Comparison of ENCODE assay signal across 8 cellular contexts in genomic region chr9:137454145-137454505, GRCh38. TPM values are rescaled to one million over a fixed set of nuclear protein-coding genes. Genes with fewer than 3 reads are reported as not detected.
DNase-seq lines count a peak whose midpoint lies in the region; TF ChIP-seq lines count a peak whose summit lies in the region.

No MANE protein-coding gene starts in this region.

- no peaks in the 10 kb centered on the region for H3K4me1 Mint-ChIP-seq in Caco-2 (ENCODE audit: low read depth, unreplicated experiment)

- H3K56ac ChIP-seq in mesendoderm (ENCODE audit: low read length): peak overlapping the region; percentile 77

- peaks cover 51% of the 10 kb centered on the region for H3K36me3 Mint-ChIP-seq in Caco-2 (ENCODE audit: insufficient read depth, unreplicated experiment)

- peak in 1 of 2 donors; percentile 2 for TF ChIP-seq EP300 in tibial nerve (IDR thresholded peaks at IDR 0.05)

- in situ Hi-C loops in G401 (cut with HindIII; ENCODE audit: low sequenced_read_pairs): no loop called here

- POLR2A ChIA-PET in OCI-LY7 (lab: Charles Lee): interaction anchor here (0.6 to 0.8 kb wide), 2 partner anchors 185 to 462 kb away, joined by 3 read pairs; partner anchors contain the start of gene PAXX
- POLR2A ChIA-PET in Caco-2 (lab: Charles Lee): no interaction called here

- H3K9me2 ChIP-seq in OCI-LY7 (ENCODE audit: insufficient read depth, low read length): no peaks in the 10 kb centered on the region

- peak overlapping the region; percentile 26; the same call in 1 of the 2 replicates for H2AFZ ChIP-seq in OCI-LY7 (ENCODE audit: low read length)

- H3K4me2 ChIP-seq in OCI-LY7 (ENCODE audit: low read length) (peak overlapping the region; percentile 68), mesendoderm (ENCODE audit: low read length) (peak overlapping the region; percentile 19)

- H3K9me3 Mint-ChIP-seq in Caco-2 (ENCODE audit: unreplicated experiment): no peaks in the 10 kb centered on the region

- no peaks in the 10 kb centered on the region for H4K20me1 ChIP-seq in OCI-LY7 (ENCODE audit: insufficient read depth, low read length)

- H3K9me3 ChIP-seq in OCI-LY7 (ENCODE audit: low read length) (no peaks in the 10 kb centered on the region), duodenal mucosa (ENCODE audit: control insufficient read depth in 1 of 2, low read length in 2 of 2) (no peaks in the 10 kb centered on the region), tibial nerve (no peaks in the 10 kb centered on the region), Caco-2 (no peaks in the 10 kb centered on the region; the same call in 1 of the 2 replicates)

- no peak overlapping the region for H2BK15ac ChIP-seq in mesendoderm (replicated peaks; ENCODE audit: low read depth)

- CTCF ChIA-PET in OCI-LY7 (lab: Charles Lee; ENCODE audit: unreplicated experiment): no interaction called here
- CTCF ChIA-PET in Caco-2 (lab: Charles Lee): no interaction called here

- no peak overlapping the region for H3K23ac ChIP-seq in mesendoderm (ENCODE audit: low read length)

- peak; percentile 73 for DNase-seq in OCI-LY7 (ENCODE audit: low spot score)
- DNase-seq in mesendoderm: peak; percentile 62
- no peak for DNase-seq in tibial nerve (ENCODE audit: low spot score in 2 of 2)
- DNase-seq in Caco-2: no peak
- DNase-seq in G401 (ENCODE audit: low spot score): no peak
- DNase-seq in activated gamma-delta T cell (lab: John Stamatoyannopoulos, UW): no peak

- H3K79me1 ChIP-seq in mesendoderm (ENCODE audit: low read length): no peaks in the 10 kb centered on the region

- no peak overlapping the region for H3K4ac ChIP-seq in mesendoderm (ENCODE audit: low read depth, low read length)

- no peak overlapping the region for H2BK120ac ChIP-seq in mesendoderm (ENCODE audit: low read depth, low read length)

- H3K4me1 ChIP-seq in OCI-LY7 (ENCODE audit: insufficient read depth, low read length, poor library complexity, severe bottlenecking) (peaks cover 29% of the 10 kb centered on the region), duodenal mucosa (ENCODE audit: control insufficient read depth in 1 of 2, insufficient read depth in 2 of 2, low read length in 2 of 2) (peaks cover 7 to 24% of the 10 kb centered on the region in 2 donors), mesendoderm (ENCODE audit: control insufficient read depth, low read depth, low read length) (peaks cover 4% of the 10 kb centered on the region), tibial nerve (peaks cover 0 to 54% (median 37%) of the 10 kb centered on the region in 4 donors), Caco-2 (peaks cover 5% of the 10 kb centered on the region; the same call in 1 of the 2 replicates)

- H3K18ac ChIP-seq in mesendoderm (ENCODE audit: low read length): no peak overlapping the region

- no peak overlapping the region for H2AK5ac ChIP-seq in mesendoderm (ENCODE audit: low read length)

- no peak overlapping the region for H3K4me3 Mint-ChIP-seq in Caco-2 (ENCODE audit: unreplicated experiment)

- BruUV-seq in OCI-LY7 (replicated peaks; lab: Mats Ljungman, UMichigan) (no TSS peak), Caco-2 (replicated peaks; lab: Mats Ljungman, UMichigan) (no TSS peak)

- H3K27me3 Mint-ChIP-seq in Caco-2 (ENCODE audit: insufficient read depth, unreplicated experiment): no peaks in the 10 kb centered on the region

- TF ChIP-seq POLR2A in GM10847 (IDR thresholded peaks at IDR 0.05; ENCODE audit: extremely low read depth, insufficient read length): peak; percentile 18
- peak in 1 of 2 donors; percentile 35 for TF ChIP-seq POLR2A in tibial nerve (IDR thresholded peaks at IDR 0.05)

- H2BK5ac ChIP-seq in mesendoderm (ENCODE audit: low read length): no peak overlapping the region

- no peak overlapping the region for H4K5ac ChIP-seq in mesendoderm (ENCODE audit: low read length)

- no peak overlapping the region for H3K27ac Mint-ChIP-seq in Caco-2 (ENCODE audit: unreplicated experiment)

- no peak overlapping the region for H4K8ac ChIP-seq in mesendoderm (ENCODE audit: low read depth, low read length)

- H3K4me3 ChIP-seq in OCI-LY7 (ENCODE audit: low read depth, low read length, poor library complexity, severe bottlenecking) (peak overlapping the region; percentile 66), duodenal mucosa (ENCODE audit: low read depth in 1 of 2, low read length in 2 of 2) (peak overlapping the region; percentile 70 to 72), mesendoderm (ENCODE audit: low read length) (no peak overlapping the region), tibial nerve (peak overlapping the region; percentile 16 to 51 (median 40)), Caco-2 (ENCODE audit: low read depth, low read length) (no peak overlapping the region)

- no peaks in the 10 kb centered on the region for H3K27me3 ChIP-seq in duodenal mucosa (ENCODE audit: control insufficient read depth in 1 of 2, insufficient read depth in 2 of 2, low read length in 2 of 2)
- no peaks in the 10 kb centered on the region for H3K27me3 ChIP-seq in mesendoderm (ENCODE audit: insufficient read depth, low read length, poor library complexity)
- no peaks in the 10 kb centered on the region for H3K27me3 ChIP-seq in tibial nerve
- no peaks in the 10 kb centered on the region for H3K27me3 ChIP-seq in Caco-2 (replicated peaks; ENCODE audit: control insufficient read depth, insufficient read depth, low read length)

- H3K27ac ChIP-seq in OCI-LY7 (ENCODE audit: low read depth, low read length, poor library complexity, severe bottlenecking) (peak overlapping the region; percentile 10), duodenal mucosa (ENCODE audit: low read depth, low read length) (peak overlapping the region; percentile 85), mesendoderm (ENCODE audit: low read depth, low read length) (no peak overlapping the region), tibial nerve (peak overlapping the region; percentile 49 to 94 (median 86))

- intact Hi-C loops in OCI-LY7 (cut with micrococcal nuclease; ENCODE audit: unreplicated experiment) (no loop called here), Caco-2 (cut with micrococcal nuclease; ENCODE audit: unreplicated experiment) (no loop called here)

- no peak for TF ChIP-seq CTCF in OCI-LY7 (conservative IDR thresholded peaks at IDR 0.05; ENCODE audit: low read length)
- no peak for TF ChIP-seq CTCF in tibial nerve (IDR thresholded peaks at IDR 0.05)
- no peak for TF ChIP-seq CTCF in Caco-2 (IDR thresholded peaks at IDR 0.05; ENCODE audit: insufficient read depth in 1 of 2, low read depth in 1 of 2, low read length in 1 of 2, severe bottlenecking in 1 of 2, unreplicated experiment in 1 of 2)

- no peaks in the 10 kb centered on the region for H3K79me2 ChIP-seq in OCI-LY7 (ENCODE audit: insufficient read depth, low read depth, low read length)
- H3K79me2 ChIP-seq in mesendoderm (ENCODE audit: control insufficient read depth, insufficient read depth, low read length): no peaks in the 10 kb centered on the region

- H3K9ac ChIP-seq in duodenal mucosa (ENCODE audit: low read depth in 1 of 2, low read length in 2 of 2): peak overlapping the region; percentile 74 to 82
- H3K9ac ChIP-seq in mesendoderm (ENCODE audit: low read length): peak overlapping the region; percentile 53

- peaks cover 17% of the 10 kb centered on the region; the same call in 1 of the 2 replicates for H3K36me3 ChIP-seq in OCI-LY7 (ENCODE audit: insufficient read depth, low read length)
- H3K36me3 ChIP-seq in duodenal mucosa (ENCODE audit: control insufficient read depth in 1 of 2, insufficient read depth in 2 of 2, low read length in 2 of 2): peaks cover 3 to 8% of the 10 kb centered on the region in 2 donors
- H3K36me3 ChIP-seq in mesendoderm (ENCODE audit: control insufficient read depth, insufficient read depth, low read length): peaks cover under 1% of the 10 kb centered on the region
- H3K36me3 ChIP-seq in tibial nerve: peaks cover 0 to 57% (median 4%) of the 10 kb centered on the region in 3 donors
- peaks cover 8% of the 10 kb centered on the region for H3K36me3 ChIP-seq in Caco-2 (ENCODE audit: control insufficient read depth, insufficient read depth, low read length)

- WGBS in mesendoderm (ENCODE audit: extremely low coverage, insufficient coverage, low lambda C conversion rate): no CpG with 5 or more reads among the region's 21 CpGs
- WGBS in tibial nerve, 2 donors: 14 to 17% methylated on average over 4 to 18 of the region's 21 CpGs

RNA-seq across cellular contexts. Expression of gene NSMF, which starts 5.0 kb away (rescaled TPM):
- 15.8 and 20.3 TPM in 2 replicates for total RNA-seq in OCI-LY7 (2014; rRNA removed; shearing (Covaris generic))
- total RNA-seq in OCI-LY7 (2022) (29.0 and 29.8 TPM in 2 replicates), tibial nerve (100 to 1,000 TPM; 219 to 297 (median 270) TPM), Caco-2 (2022) (65.5 and 67.6 TPM in 2 replicates)
- 27.2 TPM for polyA plus RNA-seq in mesendoderm (2013, experiment 1 of 2)
- polyA plus RNA-seq in mesendoderm (2013, experiment 2 of 2): 28.2 TPM
- 76.9 and 96.6 TPM in 2 replicates for total RNA-seq in G401 (2014; rRNA removed; shearing (Covaris generic))

RNA-seq across cellular contexts. Expression of gene ENTPD8, which starts 13.0 kb away (rescaled TPM):
- total RNA-seq in OCI-LY7 (2014; rRNA removed; shearing (Covaris generic)): not detected in 2 replicates
- not detected in 2 replicates for total RNA-seq in OCI-LY7 (2022)
- polyA plus RNA-seq in mesendoderm (2013, experiment 1 of 2): 0.07 TPM
- 0.04 TPM for polyA plus RNA-seq in mesendoderm (2013, experiment 2 of 2)
- total RNA-seq in tibial nerve: not detected
- total RNA-seq in Caco-2 (2022): 8.5 and 8.6 TPM in 2 replicates
- 1.6 and 1.9 TPM in 2 replicates for total RNA-seq in G401 (2014; rRNA removed; shearing (Covaris generic))

RNA-seq across cellular contexts. Expression of gene NOXA1, which starts 30.9 kb away (rescaled TPM):
- not detected in 2 replicates for total RNA-seq in OCI-LY7 (2014; rRNA removed; shearing (Covaris generic))
- total RNA-seq in OCI-LY7 (2022) (not detected in 2 replicates), tibial nerve (10 to 100 TPM in 2 of 4 donors, 1 to 10 TPM in 2; 6.3 to 11.4 (median 10.1) TPM), Caco-2 (2022) (7.3 and 8.6 TPM in 2 replicates)
- polyA plus RNA-seq in mesendoderm (2013, experiment 1 of 2): 0.03 TPM
- 0.03 TPM for polyA plus RNA-seq in mesendoderm (2013, experiment 2 of 2)
- 0.18 TPM in 1 of 2 replicates, not detected in the other for total RNA-seq in G401 (2014; rRNA removed; shearing (Covaris generic))

RNA-seq across cellular contexts. Expression of gene EXD3, which starts 31.2 kb away (rescaled TPM):
- total RNA-seq in OCI-LY7 (2014; rRNA removed; shearing (Covaris generic)): 14.2 and 27.0 TPM in 2 replicates
- total RNA-seq in OCI-LY7 (2022): 20.8 and 27.0 TPM in 2 replicates
- polyA plus RNA-seq in mesendoderm (2013, experiment 1 of 2): 2.0 TPM
- polyA plus RNA-seq in mesendoderm (2013, experiment 2 of 2): 2.0 TPM
- 10 to 100 TPM; 27.6 to 99.9 (median 55.2) TPM for total RNA-seq in tibial nerve
- total RNA-seq in Caco-2 (2022): 10.9 and 11.2 TPM in 2 replicates
- total RNA-seq in G401 (2014; rRNA removed; shearing (Covaris generic)): 4.8 and 7.9 TPM in 2 replicates

Comparison
In these comparisons a context has a peak if more than half of its experiments do, and no peak if none do; other contexts are left out.
1. DNase-seq: peak in OCI-LY7 (single experiment) and mesendoderm (single experiment); none in tibial nerve (0 of 2), Caco-2 (0 of 2), G401 (single experiment) and activated gamma-delta T cell (single experiment).
2. H3K4me3 ChIP-seq: peak in OCI-LY7 (single experiment), duodenal mucosa (2 of 2) and tibial nerve (4 of 4); none in mesendoderm (single experiment) and Caco-2 (single experiment).